Comparison of ENCODE assay signal across 9 cellular contexts in genomic region chr5:53035868-53036381, GRCh38. TPM values are rescaled to one million over a fixed set of nuclear protein-coding genes. Genes with fewer than 3 reads are reported as not detected.
DNase-seq lines count a peak whose midpoint lies in the region; TF ChIP-seq lines count a peak whose summit lies in the region.
"Had no signal": no experiment of that assay in that cellular context is flagged by ENCODE, and none has a peak within 500 bp of the region (broad histone marks: within the 10 kb centered on the region; RNA-seq: fewer than 3 reads in every experiment).

No MANE protein-coding gene starts in this region.

- no peak overlapping the region for H3K4me3 ChIP-seq in LNCaP clone FGC (ENCODE audit: low read depth, low read length)
- H3K4me3 ChIP-seq in colonic mucosa, result no peak overlapping the region

- TF ChIP-seq CTCF in LNCaP clone FGC (IDR thresholded peaks at IDR 0.05; ENCODE audit: control insufficient read depth, extremely low read depth, insufficient read depth) (peak; percentile 30), colonic mucosa (IDR thresholded peaks at IDR 0.05) (peak; percentile 20), progenitor cell of endocrine pancreas (IDR thresholded peaks at IDR 0.05; ENCODE audit: unreplicated experiment) (peak; percentile 47)

- H3K9ac ChIP-seq in colonic mucosa (ENCODE audit: low read depth in 2 of 2, low read length in 2 of 2), result no peak overlapping the region

- DNase-seq in NCI-H82 (lab: John Stamatoyannopoulos, UW) (peak; percentile 24), NCI-H82 treated with DMSO at 0.1 percent for 48 hours (lab: John Stamatoyannopoulos, UW; ENCODE audit: unreplicated experiment) (no peak), LNCaP clone FGC (ENCODE audit: low read depth) (no peak), colonic mucosa (no peak), progenitor cell of endocrine pancreas (ENCODE audit: low spot score, unreplicated experiment) (no peak), OCI-M2 (lab: John Stamatoyannopoulos, UW; ENCODE audit: unreplicated experiment) (no peak), inferior parietal cortex (ENCODE audit: extremely low spot score) (no peak)
- no peak for DNase-seq in activated naive CD4-positive, alpha-beta T cell treated with anti-CD3 and anti-CD28 coated beads, Interleukin-2, amount 50 U/mL, for 16 hours

- H3K27ac Mint-ChIP-seq in progenitor cell of endocrine pancreas, result no peak overlapping the region
- H3K27ac Mint-ChIP-seq: CD4-positive, CD25-positive, alpha-beta regulatory T cell had no signal

- H3K9me3 Mint-ChIP-seq in progenitor cell of endocrine pancreas (ENCODE audit: low read depth), result no peaks in the 10 kb centered on the region

- H3K9me3 ChIP-seq in colonic mucosa, result no peaks in the 10 kb centered on the region

- no peaks in the 10 kb centered on the region for H3K27me3 ChIP-seq in colonic mucosa

- H3K27me3 Mint-ChIP-seq in progenitor cell of endocrine pancreas, result no peaks in the 10 kb centered on the region
- H3K27me3 Mint-ChIP-seq: CD4-positive, CD25-positive, alpha-beta regulatory T cell had no signal

- no peaks in the 10 kb centered on the region for H3K4me1 ChIP-seq in colonic mucosa

- H3K36me3 ChIP-seq in colonic mucosa, result no peaks in the 10 kb centered on the region

- intact Hi-C loops in colonic mucosa (cut with DNase I), result loop anchor here (5.0 kb wide), 1 partner anchor 44 kb away; no protein-coding TSS in a partner anchor

- no peak overlapping the region for H3K4me3 Mint-ChIP-seq in progenitor cell of endocrine pancreas (ENCODE audit: low read depth)

- no peak overlapping the region for H3K27ac ChIP-seq in colonic mucosa

- H3K4me1 Mint-ChIP-seq in progenitor cell of endocrine pancreas (ENCODE audit: low read depth), result no peaks in the 10 kb centered on the region

- no peaks in the 10 kb centered on the region for H3K36me3 Mint-ChIP-seq in progenitor cell of endocrine pancreas (ENCODE audit: insufficient read depth)

RNA-seq across cellular contexts. Expression of gene ITGA2, which starts 46.8 kb away (rescaled TPM):
- total RNA-seq in colonic mucosa (10 to 100 TPM; 18.3 to 19.7 TPM), progenitor cell of endocrine pancreas (5.1 and 6.6 TPM in 2 replicates)
